In the genomic region with DNA sequence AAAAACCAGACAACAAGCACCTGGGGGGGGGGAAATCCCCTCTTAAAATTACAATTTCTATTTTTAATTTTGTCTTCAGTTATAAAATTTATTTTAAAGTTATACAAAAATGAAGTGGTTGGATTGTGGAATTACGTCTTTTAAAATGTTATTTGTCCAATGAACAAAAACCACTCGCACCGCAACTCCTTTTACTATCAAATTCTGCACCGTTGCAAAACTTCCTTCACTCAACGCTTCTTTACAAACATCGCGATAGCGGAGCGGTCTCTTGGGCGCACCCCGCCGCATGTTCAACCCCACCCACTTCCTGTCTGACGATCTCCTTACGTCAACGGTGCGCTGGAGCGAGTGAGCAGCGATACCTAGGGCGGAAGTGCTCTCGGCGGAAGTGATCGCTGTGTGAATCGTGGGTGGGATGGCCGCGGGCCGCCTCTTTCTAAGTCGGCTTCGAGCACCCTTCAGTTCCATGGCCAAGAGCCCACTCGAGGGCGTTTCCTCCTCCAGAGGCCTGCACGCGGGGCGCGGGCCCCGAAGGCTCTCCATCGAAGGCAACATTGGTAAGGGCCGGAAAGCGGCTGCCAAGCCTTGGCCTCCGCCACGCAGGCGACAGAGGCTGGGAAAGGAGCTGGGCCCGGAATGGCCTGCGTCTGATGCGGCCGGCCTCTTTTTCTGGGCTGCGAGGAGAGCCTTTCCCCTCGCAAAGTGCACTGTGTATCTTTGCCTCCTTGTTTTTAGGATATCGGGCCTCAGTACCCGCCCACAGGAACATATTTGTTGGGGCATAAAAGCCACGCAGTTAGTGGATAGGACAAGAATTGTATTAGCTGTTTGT, we compare ENCODE assay signal across 8 cellular contexts. TPM values are rescaled to one million over a fixed set of nuclear protein-coding genes. Genes with fewer than 3 reads are reported as not detected.
DNase-seq lines count a peak whose midpoint lies in the region; ATAC-seq and TF ChIP-seq lines count a peak whose summit lies in the region.

DGUOK (plus strand) TSS at position 388 of the 835 bp plus-strand sequence; CDS start at position 419, 31 bp downstream.

- CTCF ChIA-PET in activated CD8-positive, alpha-beta memory T cell treated with anti-CD3 and anti-CD28 coated beads for 36 hours (lab: Charles Lee): interaction anchor here (1.1 to 1.2 kb wide), 3 partner anchors 9 to 41 kb away, joined by 3 to 5 read pairs (median 3); no protein-coding TSS in a partner anchor

- peak within 1 kb of the TSS; percentile 95 to 99 for H3K27ac ChIP-seq in lung (ENCODE audit: low read depth in 1 of 2, low read length in 1 of 2)

- peak; percentile 99 for ATAC-seq in lung (ENCODE audit: insufficient read depth, low FRiP score)

- 0% methylated on average over 50 of the region's 50 CpGs for WGBS in lung, 2 donors

- H3K4me1 ChIP-seq in lung (ENCODE audit: control insufficient read depth in 2 of 2, insufficient read depth in 2 of 2, low read length in 2 of 2): peaks cover 5 to 18% of the 10 kb centered on the region in 2 donors

- H3K9me3 ChIP-seq in lung (ENCODE audit: control insufficient read depth in 2 of 2, insufficient read depth in 1 of 2, low read length in 1 of 2): no peaks in the 10 kb centered on the region

- no peaks in the 10 kb centered on the region for H3K27me3 ChIP-seq in lung (ENCODE audit: control insufficient read depth, insufficient read depth)

- DNase-seq in CMK (ENCODE audit: low read depth) (peak; percentile 98), GM20000 (ENCODE audit: low spot score) (peak; percentile 91), HT-29 (ENCODE audit: low spot score) (peak; percentile 99), NOMO-1 (lab: John Stamatoyannopoulos, UW; ENCODE audit: unreplicated experiment in 2 of 2) (peak; percentile 97 to 98), lung (ENCODE audit: low spot score) (peak; percentile 99)
- peak; percentile 92 for DNase-seq in effector CD8-positive, alpha-beta T cell (lab: John Stamatoyannopoulos, UW)
- peak; percentile 74 to 94 (median 94) for DNase-seq in stimulated activated CD4-positive, alpha-beta T cell treated with anti-CD3 and anti-CD28 coated beads, TNF-alpha, amount 100 ng/mL, for 4 hours (ENCODE audit: low read depth in 3 of 3)

- TF ChIP-seq CTCF in GM20000 (IDR thresholded peaks at IDR 0.05; ENCODE audit: extremely low read depth, missing control alignments): no peak
- no peak for TF ChIP-seq CTCF in lung (IDR thresholded peaks at IDR 0.05; ENCODE audit: control extremely low read depth, extremely low read depth)

- H3K36me3 ChIP-seq in lung (ENCODE audit: control insufficient read depth in 2 of 2, insufficient read depth in 2 of 2, low read length in 2 of 2): no peaks in the 10 kb centered on the region

- POLR2A ChIA-PET in activated CD8-positive, alpha-beta memory T cell treated with anti-CD3 and anti-CD28 coated beads for 36 hours (lab: Charles Lee): interaction anchor here (0.8 to 1.3 kb wide), 5 partner anchors 42 to 252 kb away, joined by 3 to 5 read pairs (median 3); partner anchors contain the start of gene MOB1A

- peak within 1 kb of the TSS; percentile 80 for H3K4me3 ChIP-seq in lung

RNA-seq across cellular contexts. Expression of gene DGUOK, which starts in this region (rescaled TPM):
- 47.5 and 58.6 TPM in 2 replicates for total RNA-seq in HT-29 (2014; rRNA removed; shearing (Covaris generic))
- 10 to 100 TPM; 92.2 to 99.4 TPM for total RNA-seq in activated CD8-positive, alpha-beta memory T cell treated with anti-CD3 and anti-CD28 coated beads for 36 hours
- total RNA-seq in lung: 10 to 100 TPM; 28.9 to 51.2 TPM
- 100 to 1,000 TPM in 1 of 2 donors, 10 to 100 TPM in 1; 96.6 to 103 TPM for polyA plus RNA-seq in lung

Comparison
In these comparisons a context has a peak if more than half of its experiments do, and no peak if none do; other contexts are left out.
1. Peak in every context shown above with its lines: DNase-seq, ATAC-seq, H3K4me3 ChIP-seq and H3K27ac ChIP-seq.